Comparison of ENCODE assay signal across 12 cellular contexts in the genomic region with DNA sequence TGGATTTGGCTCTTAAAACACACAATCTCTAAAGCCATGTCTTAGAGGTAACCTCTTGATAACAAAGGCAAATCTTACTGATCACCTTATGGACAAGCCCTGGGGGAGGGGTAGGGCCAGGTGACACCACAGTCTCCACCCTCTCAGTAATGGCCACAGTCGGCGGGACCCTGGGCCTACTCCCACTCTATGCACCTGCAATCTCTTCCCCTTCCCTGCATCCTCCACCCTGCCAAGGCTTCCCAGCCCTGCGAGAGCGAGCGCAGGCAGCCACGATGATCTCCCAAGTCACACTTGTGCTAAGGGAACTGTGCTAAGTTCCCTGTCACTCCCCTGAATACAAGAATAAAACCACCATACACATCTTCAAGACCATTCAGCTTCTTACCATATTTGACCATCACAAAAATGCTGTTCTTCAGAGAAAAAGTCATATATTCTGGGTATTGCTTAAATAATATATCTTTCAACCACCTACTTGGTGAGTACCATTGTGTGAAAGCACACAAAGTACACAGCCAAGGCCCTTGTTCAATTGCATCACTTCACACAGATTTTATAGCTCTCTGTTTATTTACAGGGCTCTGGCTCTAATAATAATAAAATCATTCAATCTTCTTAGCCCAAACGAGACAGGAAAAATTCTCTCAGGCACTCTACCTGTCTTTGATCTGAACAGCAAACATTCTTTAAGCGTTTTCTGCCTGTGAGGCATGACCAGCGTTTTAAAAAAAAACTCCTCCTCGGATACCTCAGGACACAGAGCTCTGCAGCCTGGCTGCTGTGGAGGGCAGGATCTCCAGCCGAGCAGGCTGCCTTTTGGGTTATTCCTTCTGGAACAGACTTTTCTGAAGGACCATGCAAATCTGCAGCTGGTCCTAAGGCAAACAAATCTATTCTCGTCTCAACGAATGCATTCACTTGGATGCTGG.
DNase-seq lines count a peak whose midpoint lies in the region; ATAC-seq, FAIRE-seq and TF ChIP-seq lines count a peak whose summit lies in the region.
"Had no signal": no experiment of that assay in that cellular context is flagged by ENCODE, and none has a peak within 500 bp of the region (broad histone marks: within the 10 kb centered on the region; RNA-seq: fewer than 3 reads in every experiment).

No MANE protein-coding gene starts in this region.

- H3K4me3 Mint-ChIP-seq in CD14-positive monocyte = peak overlapping the region in 1 of 2 donors; percentile 26
- H3K4me3 Mint-ChIP-seq in activated CD4-positive, alpha-beta memory T cell treated with anti-CD3 and anti-CD28 coated beads for 36 hours = no peak overlapping the region
- no peak overlapping the region for H3K4me3 Mint-ChIP-seq in mesothelial cell of epicardium

- peak; percentile 60 for FAIRE-seq in GM12892 (lab: Jason Lieb, UNC)

- H3K36me3 Mint-ChIP-seq in CD14-positive monocyte = peaks cover 33 to 41% of the 10 kb centered on the region in 2 donors
- peaks cover 10% of the 10 kb centered on the region for H3K36me3 Mint-ChIP-seq in activated CD4-positive, alpha-beta memory T cell treated with anti-CD3 and anti-CD28 coated beads for 36 hours
- H3K36me3 Mint-ChIP-seq in mesothelial cell of epicardium = no peaks in the 10 kb centered on the region

- peak overlapping the region in 4 of 7 donors; percentile 30 to 81 (median 67) for H3K27ac Mint-ChIP-seq in CD14-positive monocyte
- peak overlapping the region; percentile 54 for H3K27ac Mint-ChIP-seq in activated CD4-positive, alpha-beta memory T cell treated with anti-CD3 and anti-CD28 coated beads for 36 hours
- H3K27ac Mint-ChIP-seq in mesothelial cell of epicardium = peak overlapping the region; percentile 58

- no peak for TF ChIP-seq POLR2A in GM12892 (IDR thresholded peaks at IDR 0.05; ENCODE audit: low read depth, low read length)

- intact Hi-C loops in CD14-positive monocyte (cut with micrococcal nuclease) = no loop called here
- intact Hi-C loops in activated CD4-positive, alpha-beta memory T cell treated with anti-CD3 and anti-CD28 coated beads for 36 hours (cut with micrococcal nuclease) = no loop called here
- intact Hi-C loops in Right ventricle myocardium superior (cut with DNase I) = no loop called here

- POLR2A ChIA-PET in activated CD4-positive, alpha-beta memory T cell treated with anti-CD3 and anti-CD28 coated beads for 36 hours (lab: Charles Lee) = no interaction called here

- no peak for DNase-seq in CD14-positive monocyte (ENCODE audit: low spot score)
- DNase-seq in GM12892 (ENCODE audit: insufficient read length) = no peak
- no peak for DNase-seq in activated CD4-positive, alpha-beta memory T cell treated with anti-CD3 and anti-CD28 coated beads for 36 hours
- DNase-seq in mesothelial cell of epicardium (ENCODE audit: low spot score in 2 of 2, unreplicated experiment in 2 of 2) = no peak
- DNase-seq in Right ventricle myocardium superior = no peak
- no peak for DNase-seq in hippocampal formation (lab: John Stamatoyannopoulos, UW)
- DNase-seq in glomerular visceral epithelial cell (ENCODE audit: extremely low spot score) = no peak
- DNase-seq: activated T-cell treated with anti-CD3 and anti-CD28 coated beads for 4 hours, brain microvascular endothelial cell, NCI-H2107, sigmoid colon had no signal

- peaks cover 0 to 10% (median 0%) of the 10 kb centered on the region in 3 donors for H3K27me3 Mint-ChIP-seq in CD14-positive monocyte (ENCODE audit: low read depth in 3 of 3)
- no peaks in the 10 kb centered on the region for H3K27me3 Mint-ChIP-seq in activated CD4-positive, alpha-beta memory T cell treated with anti-CD3 and anti-CD28 coated beads for 36 hours
- no peaks in the 10 kb centered on the region for H3K27me3 Mint-ChIP-seq in mesothelial cell of epicardium (ENCODE audit: low read depth)

- peaks cover 33% of the 10 kb centered on the region for H3K4me1 Mint-ChIP-seq in CD14-positive monocyte
- peaks cover 83% of the 10 kb centered on the region for H3K4me1 Mint-ChIP-seq in activated CD4-positive, alpha-beta memory T cell treated with anti-CD3 and anti-CD28 coated beads for 36 hours (ENCODE audit: low read depth)
- H3K4me1 Mint-ChIP-seq in mesothelial cell of epicardium = peaks cover 32% of the 10 kb centered on the region

- CTCF ChIA-PET in activated CD4-positive, alpha-beta memory T cell treated with anti-CD3 and anti-CD28 coated beads for 36 hours (lab: Charles Lee) = no interaction called here

- TF ChIP-seq CTCF in CD14-positive monocyte (IDR thresholded peaks at IDR 0.05) (no peak), mesothelial cell of epicardium (IDR thresholded peaks at IDR 0.05; ENCODE audit: unreplicated experiment) (no peak)

- peaks cover 0 to 2% (median 0%) of the 10 kb centered on the region in 7 donors for H3K9me3 Mint-ChIP-seq in CD14-positive monocyte
- no peaks in the 10 kb centered on the region for H3K9me3 Mint-ChIP-seq in activated CD4-positive, alpha-beta memory T cell treated with anti-CD3 and anti-CD28 coated beads for 36 hours
- H3K9me3 Mint-ChIP-seq in mesothelial cell of epicardium = peaks cover 15% of the 10 kb centered on the region

- ATAC-seq in Right ventricle myocardium superior (ENCODE audit: poor library complexity) (no peak), HG02642 (IDR thresholded peaks at IDR 0.05; ENCODE audit: poor library complexity, unreplicated experiment) (no peak)
